In the genomic region with DNA sequence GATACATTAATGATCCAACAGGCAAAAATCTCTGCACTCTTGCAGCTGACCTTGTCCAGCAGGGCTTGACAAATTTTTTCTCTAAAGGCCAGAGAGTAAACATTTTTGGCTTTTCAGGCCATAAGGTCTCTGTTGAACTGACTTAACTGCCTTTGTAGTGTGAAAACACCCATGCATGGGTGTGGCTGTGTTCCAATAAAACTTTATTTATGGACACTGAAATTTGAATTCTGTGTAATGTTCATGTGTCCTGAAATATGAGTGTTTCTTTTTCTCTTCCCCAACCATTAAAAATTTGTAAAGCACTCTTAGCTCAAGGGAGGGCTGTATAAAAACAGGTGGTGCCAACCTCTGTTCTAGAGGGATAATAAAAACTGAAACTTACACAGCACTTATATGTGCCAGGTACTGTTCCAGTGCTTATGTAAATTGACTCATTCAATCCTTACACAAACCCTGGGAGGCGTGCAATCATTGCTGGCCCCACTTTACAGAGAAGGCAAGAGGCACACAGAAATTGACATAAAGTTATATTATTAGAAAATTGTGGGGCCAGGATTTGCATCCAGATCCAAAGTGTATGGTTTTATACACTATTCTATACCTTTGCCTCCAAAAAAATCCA, we compare ENCODE assay signal across 2 cellular contexts.
TF ChIP-seq lines count a peak whose summit lies in the region.

No MANE protein-coding gene starts in this region.

TF ChIP-seq in HepG2, 621 proteins besides CTCF, POLR2A, EP300 and RAD21:
- TF ChIP-seq ZBTB40 (IDR thresholded peaks at IDR 0.05), result no peak
- TF ChIP-seq ZBTB40 (CRISPR knock-in tag; IDR thresholded peaks at IDR 0.05), result peak; percentile 79
- no peak for TF ChIP-seq TBX3 (IDR thresholded peaks at IDR 0.05; ENCODE audit: borderline replicate concordance)
TF ChIP-seq in HepG2: peak in this region for 1.

TF ChIP-seq in H1, 55 proteins besides CTCF, POLR2A, EP300 and RAD21:
- TF ChIP-seq CTBP2 (IDR thresholded peaks at IDR 0.05; ENCODE audit: borderline replicate concordance, insufficient read depth, insufficient read length, low read length) (no peak), CHD1 (IDR thresholded peaks at IDR 0.05; ENCODE audit: low read depth, low read length) (no peak), SP4 (IDR thresholded peaks at IDR 0.05; ENCODE audit: low read length) (no peak), KDM1A (IDR thresholded peaks at IDR 0.05; ENCODE audit: borderline replicate concordance, low read length) (no peak), KDM5A (IDR thresholded peaks at IDR 0.05; ENCODE audit: low read length) (no peak), CBX8 (IDR thresholded peaks at IDR 0.05; ENCODE audit: borderline replicate concordance, low read depth, low read length) (no peak), TAF7 (optimal IDR thresholded peaks at IDR 0.05; ENCODE audit: borderline replicate concordance, low read depth, low read length) (no peak)
